In the genomic region with DNA sequence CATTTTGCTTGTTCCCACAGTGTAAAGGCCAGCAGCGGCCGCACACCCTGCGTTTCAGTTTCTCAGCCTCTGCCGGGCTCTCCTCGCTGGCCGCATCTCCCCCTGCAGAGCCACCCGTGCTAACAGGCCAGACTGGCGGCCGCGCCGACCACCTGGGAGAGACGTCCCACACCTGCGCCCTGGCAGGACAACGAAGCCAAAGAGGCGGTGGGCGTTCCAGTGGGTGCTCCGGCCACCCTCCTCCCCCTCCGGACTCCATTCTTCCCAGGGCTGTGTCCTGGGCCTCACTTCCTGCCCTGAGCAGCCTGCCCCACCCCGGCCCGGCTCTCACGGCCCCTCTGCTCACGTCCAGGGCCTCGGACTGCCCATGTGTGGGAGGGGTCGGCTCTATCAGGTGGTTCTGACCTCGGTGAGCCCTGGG, we compare ENCODE assay signal across 20 cellular contexts. TPM values are rescaled to one million over a fixed set of nuclear protein-coding genes. Genes with fewer than 3 reads are reported as not detected.
DNase-seq lines count a peak whose midpoint lies in the region; ATAC-seq, FAIRE-seq and TF ChIP-seq lines count a peak whose summit lies in the region.
"Had no signal": no experiment of that assay in that cellular context is flagged by ENCODE, and none has a peak within 500 bp of the region (broad histone marks: within the 10 kb centered on the region; RNA-seq: fewer than 3 reads in every experiment).

No MANE protein-coding gene starts in this region.

- H3K9me2 ChIP-seq in SK-N-SH: no peaks in the 10 kb centered on the region

- H2AFZ ChIP-seq in SK-N-SH (ENCODE audit: low read depth): no peak overlapping the region
- H2AFZ ChIP-seq: hepatocyte had no signal

- no peak for ATAC-seq in SK-N-SH treated with all-trans-retinoic acid at 6 μM for 48 hours
- ATAC-seq: Right ventricle myocardium inferior had no signal

- intact Hi-C loops in spleen (cut with DNase I; ENCODE audit: low total_unique reads): no loop called here

- H3K4me3 ChIP-seq in SK-N-SH (ENCODE audit: low read depth in 2 of 2, low read length in 1 of 2) (no peak overlapping the region), WERI-Rb-1 (ENCODE audit: low read depth, low read length) (no peak overlapping the region), spleen (no peak overlapping the region)
- H3K4me3 ChIP-seq: hepatocyte had no signal

- TF ChIP-seq CTCF in SK-N-SH (IDR thresholded peaks at IDR 0.05): no peak
- TF ChIP-seq CTCF in WERI-Rb-1 (IDR thresholded peaks at IDR 0.05; ENCODE audit: low read depth, low read length): no peak
- no peak for TF ChIP-seq CTCF in spleen (IDR thresholded peaks at IDR 0.05 in 8 of 11, conservative IDR thresholded peaks at IDR 0.05 in 3 of 11)

- no peaks in the 10 kb centered on the region for H3K27me3 ChIP-seq in SK-N-SH (ENCODE audit: insufficient read depth)
- no peaks in the 10 kb centered on the region for H3K27me3 ChIP-seq in WERI-Rb-1 (ENCODE audit: insufficient read depth, low read depth, severe bottlenecking)
- peaks cover 0 to 46% (median 0%) of the 10 kb centered on the region in 7 donors for H3K27me3 ChIP-seq in spleen (replicated peaks in 1 of 7)
- H3K27me3 ChIP-seq: BE2C, hepatocyte had no signal

- no peak overlapping the region; a peak in 1 of 4 replicates for H3K27ac ChIP-seq in SK-N-SH (ENCODE audit: low read depth in 2 of 2, low read length in 1 of 2)
- H3K27ac ChIP-seq in WERI-Rb-1: no peak overlapping the region
- no peak overlapping the region for H3K27ac ChIP-seq in spleen
- H3K27ac ChIP-seq: 22Rv1 had no signal

- peaks cover 0 to 72% of the 10 kb centered on the region in 2 experiments; a peak in 2 of 4 replicates for H3K4me1 ChIP-seq in SK-N-SH (ENCODE audit: control insufficient read depth in 1 of 2, insufficient read depth in 2 of 2, low read depth in 1 of 2, low read length in 1 of 2)
- H3K4me1 ChIP-seq in spleen: no peaks in the 10 kb centered on the region

- H3K4me2 ChIP-seq in SK-N-SH: no peak overlapping the region
- H3K4me2 ChIP-seq: hepatocyte had no signal

- DNase-seq in SK-N-SH (peak; percentile 40), WERI-Rb-1 (peak; percentile 6), left kidney (ENCODE audit: low read depth, low spot score) (peak; percentile 50), spleen (peak; percentile 56), HuH-7.5 (ENCODE audit: low spot score) (no peak), H54 (ENCODE audit: insufficient read length, low spot score) (no peak), COLO668 (lab: John Stamatoyannopoulos, UW; ENCODE audit: unreplicated experiment) (no peak)
- DNase-seq: activated B cell treated with CpG ODN at 0.5 μM for 24 hours; BE2C; Kasumi-1; NCI-H1092 treated with DMSO at 0.1 percent for 48 hours; NCI-H2081 treated with DMSO at 0.1 percent for 48 hours; NCI-H510A treated with DMSO at 0.1 percent for 48 hours; stimulated activated CD4-positive, alpha-beta T cell treated with anti-CD3 and anti-CD28 coated beads, Interleukin-2, amount 100 ng/mL, for 48 hours; T-helper 1 cell had no signal

- FAIRE-seq in H54 (lab: Jason Lieb, UNC): no peak
- FAIRE-seq: endothelial cell of umbilical vein had no signal

- no peaks in the 10 kb centered on the region for H4K20me1 ChIP-seq in SK-N-SH (ENCODE audit: insufficient read depth)

- TF ChIP-seq EP300 in SK-N-SH (IDR thresholded peaks at IDR 0.05; ENCODE audit: borderline replicate concordance in 1 of 2, low read depth in 1 of 2, low read length in 1 of 2): no peak

- CTCF ChIA-PET in SK-N-SH (lab: Yijun Ruan, JAX): interaction anchor here (1.2 to 4.8 kb wide), 4 partner anchors 11 to 22 kb away, joined by 3 to 44 read pairs (median 17); no protein-coding TSS in a partner anchor

- no peaks in the 10 kb centered on the region for H3F3A ChIP-seq in SK-N-SH (replicated peaks; ENCODE audit: insufficient read depth)

- TF ChIP-seq RAD21 in SK-N-SH (IDR thresholded peaks at IDR 0.05; ENCODE audit: low read length): no peak

- H3K9me3 ChIP-seq in SK-N-SH (no peaks in the 10 kb centered on the region), WERI-Rb-1 (ENCODE audit: severe bottlenecking) (no peaks in the 10 kb centered on the region), spleen (no peaks in the 10 kb centered on the region)
- H3K9me3 ChIP-seq: BE2C had no signal

- no peaks in the 10 kb centered on the region for H3K36me3 ChIP-seq in SK-N-SH (replicated peaks in 1 of 2; ENCODE audit: control insufficient read depth in 1 of 2, insufficient read depth in 2 of 2, low read length in 1 of 2)
- no peaks in the 10 kb centered on the region for H3K36me3 ChIP-seq in WERI-Rb-1
- H3K36me3 ChIP-seq in spleen: no peaks in the 10 kb centered on the region
- H3K36me3 ChIP-seq: BE2C had no signal

- 82% methylated on average over 16 of the region's 25 CpGs for WGBS in SK-N-SH (ENCODE audit: low lambda C conversion rate)
- WGBS in spleen, 5 donors: 75 to 83% (median 77%) methylated on average over 17 to 25 of the region's 25 CpGs

- no peak overlapping the region for H3K9ac ChIP-seq in SK-N-SH

- H3K79me2 ChIP-seq in SK-N-SH (ENCODE audit: insufficient read depth): no peaks in the 10 kb centered on the region
- H3K79me2 ChIP-seq: hepatocyte had no signal

- TF ChIP-seq POLR2A in spleen (IDR thresholded peaks at IDR 0.05) (no peak), H54 (IDR thresholded peaks at IDR 0.05; ENCODE audit: low read depth, low read length) (no peak)

- POLR2A ChIA-PET in SK-N-SH (lab: Yijun Ruan, JAX): no interaction called here

TF ChIP-seq in SK-N-SH, 30 proteins besides CTCF, POLR2A, EP300 and RAD21 (continues in another document):
- no peak for TF ChIP-seq RFX5 (IDR thresholded peaks at IDR 0.05; ENCODE audit: low read length)
- TF ChIP-seq RXRA (IDR thresholded peaks at IDR 0.05; ENCODE audit: borderline replicate concordance, low read depth): no peak
- TF ChIP-seq TAF1 (IDR thresholded peaks at IDR 0.05; ENCODE audit: borderline replicate concordance, low read depth, low read length): no peak
- TF ChIP-seq POLR2AphosphoS5 (IDR thresholded peaks at IDR 0.05; ENCODE audit: low read depth, low read length): no peak
- TF ChIP-seq, protein P1, sequence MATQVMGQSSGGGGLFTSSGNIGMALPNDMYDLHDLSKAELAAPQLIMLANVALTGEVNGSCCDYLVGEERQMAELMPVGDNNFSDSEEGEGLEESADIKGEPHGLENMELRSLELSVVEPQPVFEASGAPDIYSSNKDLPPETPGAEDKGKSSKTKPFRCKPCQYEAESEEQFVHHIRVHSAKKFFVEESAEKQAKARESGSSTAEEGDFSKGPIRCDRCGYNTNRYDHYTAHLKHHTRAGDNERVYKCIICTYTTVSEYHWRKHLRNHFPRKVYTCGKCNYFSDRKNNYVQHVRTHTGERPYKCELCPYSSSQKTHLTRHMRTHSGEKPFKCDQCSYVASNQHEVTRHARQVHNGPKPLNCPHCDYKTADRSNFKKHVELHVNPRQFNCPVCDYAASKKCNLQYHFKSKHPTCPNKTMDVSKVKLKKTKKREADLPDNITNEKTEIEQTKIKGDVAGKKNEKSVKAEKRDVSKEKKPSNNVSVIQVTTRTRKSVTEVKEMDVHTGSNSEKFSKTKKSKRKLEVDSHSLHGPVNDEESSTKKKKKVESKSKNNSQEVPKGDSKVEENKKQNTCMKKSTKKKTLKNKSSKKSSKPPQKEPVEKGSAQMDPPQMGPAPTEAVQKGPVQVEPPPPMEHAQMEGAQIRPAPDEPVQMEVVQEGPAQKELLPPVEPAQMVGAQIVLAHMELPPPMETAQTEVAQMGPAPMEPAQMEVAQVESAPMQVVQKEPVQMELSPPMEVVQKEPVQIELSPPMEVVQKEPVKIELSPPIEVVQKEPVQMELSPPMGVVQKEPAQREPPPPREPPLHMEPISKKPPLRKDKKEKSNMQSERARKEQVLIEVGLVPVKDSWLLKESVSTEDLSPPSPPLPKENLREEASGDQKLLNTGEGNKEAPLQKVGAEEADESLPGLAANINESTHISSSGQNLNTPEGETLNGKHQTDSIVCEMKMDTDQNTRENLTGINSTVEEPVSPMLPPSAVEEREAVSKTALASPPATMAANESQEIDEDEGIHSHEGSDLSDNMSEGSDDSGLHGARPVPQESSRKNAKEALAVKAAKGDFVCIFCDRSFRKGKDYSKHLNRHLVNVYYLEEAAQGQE (IDR thresholded peaks at IDR 0.05; ENCODE audit: low read depth, low read length): no peak

TF ChIP-seq in SK-N-SH treated with all-trans-retinoic acid at 6 μM for 48 hours, 23 proteins besides CTCF, POLR2A, EP300 and RAD21 (continues in another document):
- no peak for TF ChIP-seq ISL1 (CRISPR knock-in tag; IDR thresholded peaks at IDR 0.05)
- no peak for TF ChIP-seq ZFP3 (CRISPR knock-in tag; IDR thresholded peaks at IDR 0.05)
- TF ChIP-seq, protein P2, sequence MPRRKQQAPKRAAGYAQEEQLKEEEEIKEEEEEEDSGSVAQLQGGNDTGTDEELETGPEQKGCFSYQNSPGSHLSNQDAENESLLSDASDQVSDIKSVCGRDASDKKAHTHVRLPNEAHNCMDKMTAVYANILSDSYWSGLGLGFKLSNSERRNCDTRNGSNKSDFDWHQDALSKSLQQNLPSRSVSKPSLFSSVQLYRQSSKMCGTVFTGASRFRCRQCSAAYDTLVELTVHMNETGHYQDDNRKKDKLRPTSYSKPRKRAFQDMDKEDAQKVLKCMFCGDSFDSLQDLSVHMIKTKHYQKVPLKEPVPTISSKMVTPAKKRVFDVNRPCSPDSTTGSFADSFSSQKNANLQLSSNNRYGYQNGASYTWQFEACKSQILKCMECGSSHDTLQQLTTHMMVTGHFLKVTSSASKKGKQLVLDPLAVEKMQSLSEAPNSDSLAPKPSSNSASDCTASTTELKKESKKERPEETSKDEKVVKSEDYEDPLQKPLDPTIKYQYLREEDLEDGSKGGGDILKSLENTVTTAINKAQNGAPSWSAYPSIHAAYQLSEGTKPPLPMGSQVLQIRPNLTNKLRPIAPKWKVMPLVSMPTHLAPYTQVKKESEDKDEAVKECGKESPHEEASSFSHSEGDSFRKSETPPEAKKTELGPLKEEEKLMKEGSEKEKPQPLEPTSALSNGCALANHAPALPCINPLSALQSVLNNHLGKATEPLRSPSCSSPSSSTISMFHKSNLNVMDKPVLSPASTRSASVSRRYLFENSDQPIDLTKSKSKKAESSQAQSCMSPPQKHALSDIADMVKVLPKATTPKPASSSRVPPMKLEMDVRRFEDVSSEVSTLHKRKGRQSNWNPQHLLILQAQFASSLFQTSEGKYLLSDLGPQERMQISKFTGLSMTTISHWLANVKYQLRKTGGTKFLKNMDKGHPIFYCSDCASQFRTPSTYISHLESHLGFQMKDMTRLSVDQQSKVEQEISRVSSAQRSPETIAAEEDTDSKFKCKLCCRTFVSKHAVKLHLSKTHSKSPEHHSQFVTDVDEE (CRISPR knock-in tag; IDR thresholded peaks at IDR 0.05): no peak
- no peak for TF ChIP-seq ZNF8 (CRISPR knock-in tag; IDR thresholded peaks at IDR 0.05)
- no peak for TF ChIP-seq ZNF565 (CRISPR knock-in tag; conservative IDR thresholded peaks at IDR 0.05; ENCODE audit: low read depth)
- TF ChIP-seq ESRRG (CRISPR knock-in tag; IDR thresholded peaks at IDR 0.05): no peak
- no peak for TF ChIP-seq ZNF70 (CRISPR knock-in tag; IDR thresholded peaks at IDR 0.05)
- TF ChIP-seq BACH2 (CRISPR knock-in tag; IDR thresholded peaks at IDR 0.05; ENCODE audit: borderline replicate concordance): no peak
- no peak for TF ChIP-seq OSR1 (CRISPR knock-in tag; IDR thresholded peaks at IDR 0.05)

RNA-seq across cellular contexts. Expression of a gene that starts 31.9 kb away (rescaled TPM):
- polyA plus RNA-seq in SK-N-SH (2012; rRNA removed) (13.0 and 15.0 TPM in 2 replicates), spleen (10 to 100 TPM in 2 of 3 donors, 1 to 10 TPM in 1; 7.5 to 17.6 (median 13.3) TPM)
- 4.5 and 8.6 TPM in 2 replicates for polyA plus RNA-seq in SK-N-SH (2012; cell fraction: cytosol; rRNA removed)
- 21.6 and 27.3 TPM in 2 replicates for polyA plus RNA-seq in SK-N-SH (2012; cell fraction: nucleus; rRNA removed)
- total RNA-seq in spleen: 10 to 100 TPM; 21.6 to 52.8 (median 35.0) TPM

Comparison
In these comparisons a context has a peak if more than half of its experiments do, and no peak if none do; other contexts are left out.
1. DNase-seq: peak in SK-N-SH (single experiment), WERI-Rb-1 (single experiment), left kidney (single experiment) and spleen (single experiment); none in HuH-7.5 (single experiment), H54 (single experiment) and COLO668 (single experiment).